In genomic region chr6:32168807-32169206, GRCh38 we compare ENCODE assay signal across 1 cellular context.
TF ChIP-seq lines count a peak whose summit lies in the region.

No MANE protein-coding gene starts in this region.

TF ChIP-seq in K562, 482 proteins besides CTCF, POLR2A, EP300 and RAD21 (continued from another document and continues in another):
- TF ChIP-seq ZNF639 (CRISPR knock-in tag; conservative IDR thresholded peaks at IDR 0.05 in 1 of 2, IDR thresholded peaks at IDR 0.05 in 1 of 2) (no peak), GTF2A2 (tag; IDR thresholded peaks at IDR 0.05) (no peak), ZSCAN32 (CRISPR knock-in tag; IDR thresholded peaks at IDR 0.05) (no peak), SIN3A (IDR thresholded peaks at IDR 0.05; ENCODE audit: borderline replicate concordance in 2 of 2, control insufficient read depth in 1 of 2, low read depth in 2 of 2, low read length in 2 of 2) (no peak), TOE1 (IDR thresholded peaks at IDR 0.05; ENCODE audit: borderline replicate concordance) (0 out of 2 replicates have a peak, but pooled peaks have one; percentile 23), TOE1 (CRISPR knock-in tag; IDR thresholded peaks at IDR 0.05; ENCODE audit: borderline replicate concordance, low read depth) (no peak), PATZ1 (CRISPR knock-in tag; IDR thresholded peaks at IDR 0.05; ENCODE audit: borderline replicate concordance) (no peak), CHD7 (IDR thresholded peaks at IDR 0.05; ENCODE audit: low read depth, low read length) (no peak), CREB3L1 (IDR thresholded peaks at IDR 0.05; ENCODE audit: borderline replicate concordance, low read depth) (no peak), HMGXB4 (CRISPR knock-in tag; IDR thresholded peaks at IDR 0.05) (no peak), OTX1 (CRISPR knock-in tag; IDR thresholded peaks at IDR 0.05) (peak; percentile 83), MXI1 (IDR thresholded peaks at IDR 0.05; ENCODE audit: low read depth, low read length) (no peak), SREBF2 (CRISPR knock-in tag; IDR thresholded peaks at IDR 0.05) (no peak), POU5F1 (IDR thresholded peaks at IDR 0.05; ENCODE audit: borderline replicate concordance, low read depth, low read length, partially characterized antibody) (no peak), YY1 (IDR thresholded peaks at IDR 0.05; ENCODE audit: borderline replicate concordance in 1 of 3, control insufficient read depth in 1 of 3, extremely low read depth in 1 of 3, insufficient read depth in 3 of 3, insufficient read length in 1 of 3, insufficient replicate concordance in 2 of 3, low read depth in 1 of 3, low read length in 2 of 3) (peak in 1 of 3 experiments; percentile 49), HNRNPUL1 (IDR thresholded peaks at IDR 0.05; ENCODE audit: low read length) (no peak), GATA2 (CRISPR knock-in tag; IDR thresholded peaks at IDR 0.05) (no peak), ZNF384 (IDR thresholded peaks at IDR 0.05; ENCODE audit: low read depth, low read length) (no peak), NEUROD1 (IDR thresholded peaks at IDR 0.05; ENCODE audit: borderline replicate concordance, low read depth, low read length, partially characterized antibody) (no peak), BHLHE40 (IDR thresholded peaks at IDR 0.05; ENCODE audit: low read length) (no peak), HDAC8 (tag; IDR thresholded peaks at IDR 0.05) (no peak), RBM34 (IDR thresholded peaks at IDR 0.05; ENCODE audit: borderline replicate concordance, insufficient read depth, low read length) (no peak), TCF7L2 (IDR thresholded peaks at IDR 0.05; ENCODE audit: low read depth, low read length) (no peak; the same call in 1 of the 2 replicates), ASH1L (IDR thresholded peaks at IDR 0.05; ENCODE audit: borderline replicate concordance, low read depth, partially characterized antibody) (no peak), TAF9B (IDR thresholded peaks at IDR 0.05; ENCODE audit: partially characterized antibody) (no peak), MIER1 (IDR thresholded peaks at IDR 0.05; ENCODE audit: low read depth) (no peak), TEAD4 (IDR thresholded peaks at IDR 0.05; ENCODE audit: low read length) (no peak; the same call in 1 of the 2 replicates), TEAD4 (CRISPR knock-in tag; IDR thresholded peaks at IDR 0.05; ENCODE audit: borderline replicate concordance) (no peak), ZNF134 (CRISPR knock-in tag; conservative IDR thresholded peaks at IDR 0.05) (no peak), RCOR1 (IDR thresholded peaks at IDR 0.05; ENCODE audit: borderline replicate concordance in 1 of 2, low read depth in 2 of 2, low read length in 2 of 2) (peak in 1 of 2 experiments; percentile 45; a peak in 1 of 4 replicates), CSDE1 (IDR thresholded peaks at IDR 0.05) (no peak), SPI1 (IDR thresholded peaks at IDR 0.05; ENCODE audit: borderline replicate concordance, low read depth, low read length) (no peak), RFX7 (CRISPR knock-in tag; IDR thresholded peaks at IDR 0.05) (no peak), PHB2 (IDR thresholded peaks at IDR 0.05; ENCODE audit: low read depth) (no peak), FIP1L1 (IDR thresholded peaks at IDR 0.05; ENCODE audit: low read depth, low read length, poor library complexity, severe bottlenecking) (no peak), ETV5 (CRISPR knock-in tag; IDR thresholded peaks at IDR 0.05; ENCODE audit: low read depth) (peak; percentile 65; the same call in 1 of the 2 replicates), MBD2 (IDR thresholded peaks at IDR 0.05; ENCODE audit: borderline replicate concordance, low read depth) (peak; percentile 46; the same call in 1 of the 2 replicates), PRPF4 (IDR thresholded peaks at IDR 0.05; ENCODE audit: insufficient read depth, low read depth, low read length, poor library complexity, severe bottlenecking) (no peak), SMARCC2 (IDR thresholded peaks at IDR 0.05; ENCODE audit: low read depth) (no peak), ZNF655 (CRISPR knock-in tag; IDR thresholded peaks at IDR 0.05) (no peak), MNT (conservative IDR thresholded peaks at IDR 0.05) (no peak)
